24 cellular contexts compared by ENCODE assay signal in the genomic region with DNA sequence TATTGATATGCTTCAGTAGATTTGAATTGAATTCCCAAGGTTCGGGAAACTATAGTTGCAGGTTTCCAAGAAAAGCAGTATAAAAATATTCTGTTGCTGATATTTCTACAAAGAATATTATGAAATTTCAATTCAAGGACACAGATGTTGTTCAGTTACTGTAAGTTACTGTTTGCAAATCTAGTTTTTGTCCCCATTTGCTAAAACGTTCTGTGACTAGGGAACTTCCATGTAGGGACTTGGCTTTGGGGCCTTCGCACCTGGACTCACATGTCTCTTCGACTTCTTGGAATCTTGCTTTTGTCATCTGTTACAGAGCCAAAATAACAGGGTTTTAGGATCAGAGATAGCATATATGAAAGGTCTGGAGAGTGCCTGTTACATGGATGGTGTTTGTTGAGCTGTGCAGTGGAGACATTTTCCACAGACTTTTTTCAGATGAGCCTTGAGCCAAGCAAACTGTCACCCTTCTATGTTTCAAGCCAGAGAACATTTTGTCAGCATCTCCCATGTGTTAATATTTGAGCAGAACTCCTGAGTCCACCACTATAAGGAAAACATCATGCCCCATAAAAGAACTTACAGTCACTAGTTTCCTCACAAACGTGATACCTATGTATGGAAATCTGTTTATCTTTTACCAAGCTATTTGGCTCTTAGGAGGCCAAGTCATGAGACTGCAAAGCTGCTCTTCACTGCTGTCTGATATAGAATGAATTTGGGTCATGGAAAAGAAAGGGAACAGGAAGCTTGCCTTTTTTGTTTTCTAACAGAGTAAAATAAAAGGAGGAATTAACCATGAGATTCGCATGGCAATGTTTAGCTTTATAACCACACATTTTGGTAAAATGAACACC.
DNase-seq lines count a peak whose midpoint lies in the region; ATAC-seq and TF ChIP-seq lines count a peak whose summit lies in the region.
"Had no signal": no experiment of that assay in that cellular context is flagged by ENCODE, and none has a peak within 500 bp of the region (broad histone marks: within the 10 kb centered on the region; RNA-seq: fewer than 3 reads in every experiment).

No MANE protein-coding gene starts in this region.

- H3K9me3 ChIP-seq in right atrium auricular region (no peaks in the 10 kb centered on the region), esophagus muscularis mucosa (no peaks in the 10 kb centered on the region), tibial artery (no peaks in the 10 kb centered on the region)
- H3K9me3 ChIP-seq: BE2C, HAP-1, MG63, SJCRH30 had no signal

- H3K4me1 ChIP-seq in right atrium auricular region (peaks cover 0 to 6% of the 10 kb centered on the region in 2 donors), esophagus muscularis mucosa (peaks cover under 1 to 23% (median 17%) of the 10 kb centered on the region in 4 donors), tibial artery (peaks cover 0 to 30% (median 12%) of the 10 kb centered on the region in 4 donors)
- H3K4me1 ChIP-seq: HAP-1, SJCRH30 had no signal

- peaks cover 4% of the 10 kb centered on the region for H3K36me3 Mint-ChIP-seq in mesothelial cell of epicardium
- H3K36me3 Mint-ChIP-seq: CD14-positive monocyte had no signal

- no peaks in the 10 kb centered on the region for H3K36me3 ChIP-seq in right atrium auricular region
- H3K36me3 ChIP-seq in esophagus muscularis mucosa, result no peaks in the 10 kb centered on the region
- H3K36me3 ChIP-seq in tibial artery, result no peaks in the 10 kb centered on the region
- H3K36me3 ChIP-seq: BE2C, HAP-1, MG63, SJCRH30 had no signal

- peak overlapping the region; percentile 25 for H3K27ac Mint-ChIP-seq in mesothelial cell of epicardium
- H3K27ac Mint-ChIP-seq: CD14-positive monocyte, HFFc6 had no signal

- WGBS in esophagus muscularis mucosa, result 67% methylated on average over 6 of the region's 6 CpGs

- H3K27me3 ChIP-seq in right atrium auricular region (no peaks in the 10 kb centered on the region), esophagus muscularis mucosa (no peaks in the 10 kb centered on the region), tibial artery (no peaks in the 10 kb centered on the region)
- H3K27me3 ChIP-seq: BE2C, MG63, SJCRH30 had no signal

- peak overlapping the region in 1 of 2 donors; percentile 47 for H3K27ac ChIP-seq in right atrium auricular region
- H3K27ac ChIP-seq in esophagus muscularis mucosa (replicated peaks in 1 of 4), result peak overlapping the region; percentile 48 to 70 (median 61)
- peak overlapping the region; percentile 14 to 38 for H3K27ac ChIP-seq in tibial artery
- H3K27ac ChIP-seq: SJCRH30 had no signal

- ATAC-seq in Right ventricle myocardium superior (ENCODE audit: poor library complexity) (peak; percentile 68), sciatic nerve (no peak)

- DNase-seq in Right ventricle myocardium superior (no peak), right atrium auricular region (ENCODE audit: low spot score) (no peak), esophagus muscularis mucosa (ENCODE audit: extremely low spot score) (no peak), mesothelial cell of epicardium (ENCODE audit: low spot score in 2 of 2, unreplicated experiment in 2 of 2) (no peak), tibial artery (no peak), activated gamma-delta T cell treated with Interleukin-2 at 50 U/mL for 16 hours (no peak), sciatic nerve (ENCODE audit: low spot score) (no peak), erythroblast (lab: John Stamatoyannopoulos, UW) (no peak)
- DNase-seq: 8988T, ACHN, BE2C, DMS153, DND-41, HFFc6, KG1, MG63, NCI-H1105 treated with DMSO at 0.1 percent for 48 hours, NCI-H2029, NCI-H446, NCI-H524 treated with DMSO at 0.1 percent for 48 hours, NCI-H774, SJCRH30 had no signal

- H3K9me3 Mint-ChIP-seq in mesothelial cell of epicardium, result peaks cover 16% of the 10 kb centered on the region
- H3K9me3 Mint-ChIP-seq: HFFc6 had no signal

- TF ChIP-seq CTCF in right atrium auricular region (IDR thresholded peaks at IDR 0.05) (no peak), esophagus muscularis mucosa (IDR thresholded peaks at IDR 0.05) (no peak), mesothelial cell of epicardium (IDR thresholded peaks at IDR 0.05; ENCODE audit: unreplicated experiment) (no peak), tibial artery (IDR thresholded peaks at IDR 0.05) (no peak)

- H3K4me3 ChIP-seq in right atrium auricular region (no peak overlapping the region), esophagus muscularis mucosa (no peak overlapping the region), tibial artery (no peak overlapping the region)
- H3K4me3 ChIP-seq: HAP-1, MG63, SJCRH30 had no signal

- no peak for TF ChIP-seq EP300 in esophagus muscularis mucosa (IDR thresholded peaks at IDR 0.05)

- peaks cover 27% of the 10 kb centered on the region for H3K4me1 Mint-ChIP-seq in mesothelial cell of epicardium
- H3K4me1 Mint-ChIP-seq: CD14-positive monocyte had no signal

- intact Hi-C loops in Right ventricle myocardium superior (cut with DNase I) (no loop called here), esophagus muscularis mucosa (cut with DNase I) (no loop called here), tibial artery (cut with DNase I; ENCODE audit: low total_unique reads) (no loop called here), sciatic nerve (cut with DNase I) (no loop called here)

- TF ChIP-seq POLR2A in esophagus muscularis mucosa (IDR thresholded peaks at IDR 0.05; ENCODE audit: low read depth), result no peak
- TF ChIP-seq POLR2A in erythroblast (IDR thresholded peaks at IDR 0.05; ENCODE audit: low read length), result no peak

- no peaks in the 10 kb centered on the region for H3K27me3 Mint-ChIP-seq in mesothelial cell of epicardium (ENCODE audit: low read depth)

- H3K4me3 Mint-ChIP-seq in mesothelial cell of epicardium, result no peak overlapping the region
- H3K4me3 Mint-ChIP-seq: CD14-positive monocyte, HFFc6 had no signal
